In the genomic region with DNA sequence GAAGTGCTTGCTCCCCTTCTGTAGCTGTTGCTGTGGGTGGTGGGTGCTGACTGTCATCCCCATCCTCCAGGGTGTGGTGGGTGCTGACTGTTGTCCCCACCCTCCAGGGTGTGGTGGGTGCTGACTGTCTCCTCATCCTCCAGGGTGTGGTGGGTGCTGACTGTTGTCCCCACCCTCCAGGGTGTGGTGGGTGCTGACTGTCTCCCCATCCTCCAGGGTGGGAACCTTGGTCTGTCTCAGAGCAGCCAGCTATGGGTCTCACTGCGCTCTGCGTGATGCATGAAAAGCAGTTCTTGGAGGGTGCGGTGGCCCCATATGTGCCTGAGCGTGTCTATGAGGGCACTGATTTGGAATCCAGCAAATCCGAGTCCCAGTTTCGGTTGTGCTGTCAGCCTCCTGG, we compare ENCODE assay signal across 18 cellular contexts.
"Had no signal": no experiment of that assay in that cellular context is flagged by ENCODE, and none has a peak within 500 bp of the region (broad histone marks: within the 10 kb centered on the region; RNA-seq: fewer than 3 reads in every experiment).

No MANE protein-coding gene starts in this region.

- H3K27ac ChIP-seq: coronary artery, transverse colon had no signal

- H3K27ac Mint-ChIP-seq: activated T-helper 2 cell treated with anti-CD3 and anti-CD28 coated beads, Interferon-gamma antibody, Interleukin-2, Interleukin-4, amounts not matched to agents 10 μg/mL and 5 μg/mL and 100 μg/mL, durations not matched to agents 14 hours and 24 hours and 36 hours had no signal

- H3K36me3 ChIP-seq: transverse colon had no signal

- ATAC-seq: naive thymus-derived CD8-positive, alpha-beta T cell had no signal

- H3K27me3 ChIP-seq: transverse colon had no signal

- DNase-seq: activated CD4-positive, alpha-beta T cell treated with anti-CD3 and anti-CD28 coated beads, Interleukin-2, amount 50 U/mL, for 48 hours; activated CD4-positive, CD25-positive, alpha-beta regulatory T cell treated with anti-CD3 and anti-CD28 coated beads, Interleukin-2, amount 50 U/mL, for 72 hours; activated naive CD4-positive, alpha-beta T cell treated with anti-CD3 and anti-CD28 coated beads, Interleukin-2, amount 50 U/mL, for 16 hours; activated T-cell treated with anti-CD3 and anti-CD28 coated beads for 4 hours; central memory CD4-positive, alpha-beta T cell; effector CD4-positive, alpha-beta T cell; foreskin melanocyte; mesenchymal stem cell; naive thymus-derived CD8-positive, alpha-beta T cell; nucleus accumbens; posterior cingulate gyrus; retina; stimulated activated CD4-positive, alpha-beta T cell treated with anti-CD3 and anti-CD28 coated beads, Interleukin-4, amount 100 ng/mL, for 1 hour; stimulated activated naive CD4-positive, alpha-beta T cell treated with Interleukin-2 at 50 U/mL for 16 hours; transverse colon had no signal

- H3K27me3 Mint-ChIP-seq: naive thymus-derived CD8-positive, alpha-beta T cell had no signal

- FAIRE-seq: endothelial cell of umbilical vein had no signal

- H3K9me3 ChIP-seq: transverse colon had no signal

- H3K4me3 ChIP-seq: coronary artery, transverse colon had no signal

- H3K9me3 Mint-ChIP-seq: activated T-helper 2 cell treated with anti-CD3 and anti-CD28 coated beads, Interferon-gamma antibody, Interleukin-2, Interleukin-4, amounts not matched to agents 10 μg/mL and 5 μg/mL and 100 μg/mL, durations not matched to agents 14 hours and 24 hours and 36 hours had no signal
